ENCODE assay signal across 9 cellular contexts in genomic region chr12:99985631-99986030, GRCh38. TPM values are rescaled to one million over a fixed set of nuclear protein-coding genes. Genes with fewer than 3 reads are reported as not detected.
DNase-seq lines count a peak whose midpoint lies in the region; TF ChIP-seq lines count a peak whose summit lies in the region.
"Had no signal": no experiment of that assay in that cellular context is flagged by ENCODE, and none has a peak within 500 bp of the region (broad histone marks: within the 10 kb centered on the region; RNA-seq: fewer than 3 reads in every experiment).

No MANE protein-coding gene starts in this region.

- peaks cover 37% of the 10 kb centered on the region for H3K27me3 Mint-ChIP-seq in activated naive CD4-positive, alpha-beta T cell treated with anti-CD3 and anti-CD28 coated beads, Interleukin-2, amount 10 ng/mL, durations not matched to agents 7 days and 5 days
- peaks cover 51% of the 10 kb centered on the region for H3K27me3 Mint-ChIP-seq in activated T-helper 1 cell treated with anti-CD3 and anti-CD28 coated beads, Interleukin-12 subunit alpha, Interleukin-12 subunit beta, Interleukin-2, Interleukin-4 antibody, amounts not matched to agents 30 ng/mL and 10 ng/mL and 1 ng/mL, durations not matched to agents 14 hours and 24 hours and 36 hours (ENCODE audit: insufficient read depth)

- H3K27ac Mint-ChIP-seq in activated naive CD4-positive, alpha-beta T cell treated with anti-CD3 and anti-CD28 coated beads, Interleukin-2, amount 10 ng/mL, durations not matched to agents 7 days and 5 days = no peak overlapping the region
- H3K27ac Mint-ChIP-seq in activated T-helper 1 cell treated with anti-CD3 and anti-CD28 coated beads, Interleukin-12 subunit alpha, Interleukin-12 subunit beta, Interleukin-2, Interleukin-4 antibody, amounts not matched to agents 30 ng/mL and 10 ng/mL and 1 ng/mL, durations not matched to agents 14 hours and 24 hours and 36 hours = no peak overlapping the region

- H3K36me3 ChIP-seq in kidney epithelial cell (ENCODE audit: control insufficient read depth, insufficient read depth, low read length) (no peaks in the 10 kb centered on the region), tibial artery (no peaks in the 10 kb centered on the region)

- peak overlapping the region; percentile 59 for H3K4me3 Mint-ChIP-seq in activated naive CD4-positive, alpha-beta T cell treated with anti-CD3 and anti-CD28 coated beads, Interleukin-2, amount 10 ng/mL, durations not matched to agents 7 days and 5 days
- H3K4me3 Mint-ChIP-seq in activated T-helper 1 cell treated with anti-CD3 and anti-CD28 coated beads, Interleukin-12 subunit alpha, Interleukin-12 subunit beta, Interleukin-2, Interleukin-4 antibody, amounts not matched to agents 30 ng/mL and 10 ng/mL and 1 ng/mL, durations not matched to agents 14 hours and 24 hours and 36 hours = peak overlapping the region; percentile 73

- no peaks in the 10 kb centered on the region for H3K9me3 Mint-ChIP-seq in activated naive CD4-positive, alpha-beta T cell treated with anti-CD3 and anti-CD28 coated beads, Interleukin-2, amount 10 ng/mL, durations not matched to agents 7 days and 5 days
- H3K9me3 Mint-ChIP-seq in activated T-helper 1 cell treated with anti-CD3 and anti-CD28 coated beads, Interleukin-12 subunit alpha, Interleukin-12 subunit beta, Interleukin-2, Interleukin-4 antibody, amounts not matched to agents 30 ng/mL and 10 ng/mL and 1 ng/mL, durations not matched to agents 14 hours and 24 hours and 36 hours = no peaks in the 10 kb centered on the region

- intact Hi-C loops in activated T-helper 1 cell treated with anti-CD3 and anti-CD28 coated beads, Interleukin-12 subunit alpha, Interleukin-12 subunit beta, Interleukin-2, Interleukin-4 antibody, amounts not matched to agents 30 ng/mL and 10 ng/mL and 1 ng/mL, durations not matched to agents 14 hours and 24 hours and 36 hours (cut with micrococcal nuclease) = no loop called here
- intact Hi-C loops in tibial artery (cut with DNase I; ENCODE audit: low total_unique reads) = loop anchor here (10.0 kb wide), 1 partner anchor 171 kb away; no protein-coding TSS in a partner anchor

- H3K27me3 ChIP-seq in kidney epithelial cell (ENCODE audit: control insufficient read depth, insufficient read depth, low read length) (peaks cover 6% of the 10 kb centered on the region), tibial artery (no peaks in the 10 kb centered on the region)

- TF ChIP-seq CTCF in kidney epithelial cell (IDR thresholded peaks at IDR 0.05; ENCODE audit: insufficient read depth, low read length, poor library complexity, severe bottlenecking) (no peak), tibial artery (IDR thresholded peaks at IDR 0.05) (no peak)

- DNase-seq in activated naive CD4-positive, alpha-beta T cell treated with anti-CD3 and anti-CD28 coated beads, Interleukin-2, amount 10 ng/mL, durations not matched to agents 7 days and 5 days = no peak
- no peak for DNase-seq in activated naive CD4-positive, alpha-beta T cell treated with Interleukin-2 at 50 U/mL for 16 hours
- DNase-seq in activated T-helper 1 cell treated with anti-CD3 and anti-CD28 coated beads, Interleukin-12 subunit alpha, Interleukin-12 subunit beta, Interleukin-2, Interleukin-4 antibody, amounts not matched to agents 30 ng/mL and 10 ng/mL and 1 ng/mL, durations not matched to agents 14 hours and 24 hours and 36 hours (ENCODE audit: low spot score) = no peak
- DNase-seq in kidney epithelial cell (ENCODE audit: low read depth) (no peak), tibial artery (no peak), mucosa of gallbladder (ENCODE audit: low spot score) (no peak), NOMO-1 treated with dmso at 0.1 percent for 144 hours (lab: John Stamatoyannopoulos, UW; ENCODE audit: unreplicated experiment) (no peak)
- no peak for DNase-seq in stimulated activated naive CD4-positive, alpha-beta T cell (lab: John Stamatoyannopoulos, UW)
- DNase-seq: DMS153 had no signal

- peak overlapping the region; percentile 51 for H3K4me3 ChIP-seq in kidney epithelial cell (ENCODE audit: low read depth, low read length)
- H3K4me3 ChIP-seq in tibial artery = peak overlapping the region; percentile 78 to 84

- no peaks in the 10 kb centered on the region for H3K36me3 Mint-ChIP-seq in activated naive CD4-positive, alpha-beta T cell treated with anti-CD3 and anti-CD28 coated beads, Interleukin-2, amount 10 ng/mL, durations not matched to agents 7 days and 5 days
- no peaks in the 10 kb centered on the region for H3K36me3 Mint-ChIP-seq in activated T-helper 1 cell treated with anti-CD3 and anti-CD28 coated beads, Interleukin-12 subunit alpha, Interleukin-12 subunit beta, Interleukin-2, Interleukin-4 antibody, amounts not matched to agents 30 ng/mL and 10 ng/mL and 1 ng/mL, durations not matched to agents 14 hours and 24 hours and 36 hours (ENCODE audit: low read depth)

- H3K4me1 Mint-ChIP-seq in activated naive CD4-positive, alpha-beta T cell treated with anti-CD3 and anti-CD28 coated beads, Interleukin-2, amount 10 ng/mL, durations not matched to agents 7 days and 5 days = peaks cover 11% of the 10 kb centered on the region
- peaks cover 8% of the 10 kb centered on the region for H3K4me1 Mint-ChIP-seq in activated T-helper 1 cell treated with anti-CD3 and anti-CD28 coated beads, Interleukin-12 subunit alpha, Interleukin-12 subunit beta, Interleukin-2, Interleukin-4 antibody, amounts not matched to agents 30 ng/mL and 10 ng/mL and 1 ng/mL, durations not matched to agents 14 hours and 24 hours and 36 hours (ENCODE audit: low read depth)

- peaks cover 0 to 32% (median 5%) of the 10 kb centered on the region in 4 donors for H3K4me1 ChIP-seq in tibial artery

- H3K27ac ChIP-seq in tibial artery = peak overlapping the region; percentile 84

- H3K9me3 ChIP-seq in tibial artery = no peaks in the 10 kb centered on the region

- CTCF ChIA-PET in activated naive CD4-positive, alpha-beta T cell treated with anti-CD3 and anti-CD28 coated beads, Interleukin-2, amount 10 ng/mL, durations not matched to agents 7 days and 5 days (lab: Charles Lee) = no interaction called here

RNA-seq across cellular contexts. Expression of gene ANKS1B, which starts 0.9 kb away (rescaled TPM):
- 2.8 TPM in 2 replicates for total RNA-seq in activated T-helper 1 cell treated with anti-CD3 and anti-CD28 coated beads, Interleukin-12 subunit alpha, Interleukin-12 subunit beta, Interleukin-2, Interleukin-4 antibody, amounts not matched to agents 30 ng/mL and 10 ng/mL and 1 ng/mL, durations not matched to agents 14 hours and 24 hours and 36 hours
- total RNA-seq in kidney epithelial cell (0.13 TPM in 1 of 2 replicates, not detected in the other), mucosa of gallbladder (10.6 TPM)
